ENCODE assay signal across 9 cellular contexts in genomic region chr17:18507729-18508128, GRCh38. TPM values are rescaled to one million over a fixed set of nuclear protein-coding genes. Genes with fewer than 3 reads are reported as not detected.
DNase-seq lines count a peak whose midpoint lies in the region; ATAC-seq and TF ChIP-seq lines count a peak whose summit lies in the region.
"Not testable (repeated sequence)": the region's sequence is repeated elsewhere in the genome, so short reads cannot be mapped to it uniquely, and the experiment has no call there.
"Had no signal": no experiment of that assay in that cellular context is flagged by ENCODE, and none has a peak within 500 bp of the region (broad histone marks: within the 10 kb centered on the region; RNA-seq: fewer than 3 reads in every experiment).

No MANE protein-coding gene starts in this region.

- H3K4me3 ChIP-seq in gastrocnemius medialis, result not testable (repeated sequence)

- not testable (repeated sequence) for H3K4me1 ChIP-seq in gastrocnemius medialis

- not testable (repeated sequence) for H3K4me1 Mint-ChIP-seq in activated CD8-positive, alpha-beta memory T cell treated with anti-CD3 and anti-CD28 coated beads, Interleukin-2, amount 10 ng/mL, durations not matched to agents 7 days and 5 days; stimulated activated memory B cell treated with anti-CD40 and anti-IgM and Interleukin-4, amounts not matched to agents 10 μg/mL and 1 μg/mL and 100 μg/mL, for 72 hours

- not testable (repeated sequence) for H3K36me3 ChIP-seq in gastrocnemius medialis

- TF ChIP-seq CTCF in gastrocnemius medialis (IDR thresholded peaks at IDR 0.05 in 4 of 5, conservative IDR thresholded peaks at IDR 0.05 in 1 of 5), result not testable (repeated sequence)

- not testable (repeated sequence) for H3K36me3 Mint-ChIP-seq in activated CD8-positive, alpha-beta memory T cell treated with anti-CD3 and anti-CD28 coated beads, Interleukin-2, amount 10 ng/mL, durations not matched to agents 7 days and 5 days; stimulated activated memory B cell treated with anti-CD40 and anti-IgM and Interleukin-4, amounts not matched to agents 10 μg/mL and 1 μg/mL and 100 μg/mL, for 72 hours

- not testable (repeated sequence) for TF ChIP-seq POLR2A in gastrocnemius medialis (IDR thresholded peaks at IDR 0.05)

- not testable (repeated sequence) for H3K9me3 ChIP-seq in gastrocnemius medialis

- H3K4me3 Mint-ChIP-seq in activated CD8-positive, alpha-beta memory T cell treated with anti-CD3 and anti-CD28 coated beads, Interleukin-2, amount 10 ng/mL, durations not matched to agents 7 days and 5 days; stimulated activated memory B cell treated with anti-CD40 and anti-IgM and Interleukin-4, amounts not matched to agents 10 μg/mL and 1 μg/mL and 100 μg/mL, for 72 hours: not testable (repeated sequence)

- not testable (repeated sequence) for H3K27me3 ChIP-seq in gastrocnemius medialis

- H3K27ac Mint-ChIP-seq in activated CD8-positive, alpha-beta memory T cell treated with anti-CD3 and anti-CD28 coated beads, Interleukin-2, amount 10 ng/mL, durations not matched to agents 7 days and 5 days; stimulated activated memory B cell treated with anti-CD40 and anti-IgM and Interleukin-4, amounts not matched to agents 10 μg/mL and 1 μg/mL and 100 μg/mL, for 72 hours: not testable (repeated sequence)

- H3K27me3 Mint-ChIP-seq in activated CD8-positive, alpha-beta memory T cell treated with anti-CD3 and anti-CD28 coated beads, Interleukin-2, amount 10 ng/mL, durations not matched to agents 7 days and 5 days; stimulated activated memory B cell treated with anti-CD40 and anti-IgM and Interleukin-4, amounts not matched to agents 10 μg/mL and 1 μg/mL and 100 μg/mL, for 72 hours: not testable (repeated sequence)

- H3K27ac ChIP-seq in gastrocnemius medialis, result not testable (repeated sequence)

- intact Hi-C loops in gastrocnemius medialis (cut with DNase I; ENCODE audit: low total_unique reads), result not testable (repeated sequence)

- peak; percentile 51 for ATAC-seq in activated CD8-positive, alpha-beta memory T cell treated with anti-CD3 and anti-CD28 coated beads, Interleukin-2, amount 10 ng/mL, durations not matched to agents 7 days and 5 days
- peak; percentile 60 to 83 for ATAC-seq in gastrocnemius medialis
- peak; percentile 21 for ATAC-seq in stimulated activated memory B cell treated with anti-CD40 and anti-IgM and Interleukin-4, amounts not matched to agents 10 μg/mL and 1 μg/mL and 100 μg/mL, for 72 hours

- DNase-seq in LHCN-M2 (ENCODE audit: low read depth) (peak; percentile 26), myocyte (ENCODE audit: low read depth) (peak; percentile 33)
- DNase-seq in activated CD8-positive, alpha-beta memory T cell treated with anti-CD3 and anti-CD28 coated beads, Interleukin-2, amount 10 ng/mL, durations not matched to agents 7 days and 5 days; gastrocnemius medialis: not testable (repeated sequence)

- CTCF ChIA-PET in activated CD8-positive, alpha-beta memory T cell treated with anti-CD3 and anti-CD28 coated beads, Interleukin-2, amount 10 ng/mL, durations not matched to agents 7 days and 5 days (lab: Charles Lee), result not testable (repeated sequence)

- not testable (repeated sequence) for H3K9me3 Mint-ChIP-seq in activated CD8-positive, alpha-beta memory T cell treated with anti-CD3 and anti-CD28 coated beads, Interleukin-2, amount 10 ng/mL, durations not matched to agents 7 days and 5 days (ENCODE audit: low read depth); stimulated activated memory B cell treated with anti-CD40 and anti-IgM and Interleukin-4, amounts not matched to agents 10 μg/mL and 1 μg/mL and 100 μg/mL, for 72 hours

- in situ Hi-C loops in gastrocnemius medialis (cut with MboI; ENCODE audit: low sequenced_read_pairs in 4 of 4), result not testable (repeated sequence)

RNA-seq across cellular contexts. Expression of gene LGALS9C, which starts 31.1 kb away (rescaled TPM):
- total RNA-seq in LHCN-M2 (2014; rRNA removed) (not detected in 2 replicates), myocyte (not detected in 2 replicates), gastrocnemius medialis (under 1 TPM in 1 of 4 donors, not detected in 3; 0.22 TPM)
- polyA plus RNA-seq in LHCN-M2 (2012), result 0.10 TPM
- total RNA-seq in activated CD8-positive, alpha-beta memory T cell treated with anti-CD3 and anti-CD28 coated beads, Interleukin-2, amount 10 ng/mL, durations not matched to agents 7 days and 5 days, result 10 to 100 TPM in 1 of 2 experiments, 1 to 10 TPM in 1; 1.1 to 10.7 TPM
- polyA plus RNA-seq in myocyte (2012), result not detected
- total RNA-seq: A172; Caco-2; CD4-positive, alpha-beta T cell had no signal
- polyA plus RNA-seq: A549 had no signal

Comparison
In these comparisons a context has a peak if more than half of its experiments do, and no peak if none do; other contexts are left out.
1. ATAC-seq: peak in every context shown above with its lines; median percentile 72 in gastrocnemius medialis; 51 in activated CD8-positive, alpha-beta memory T cell treated with anti-CD3 and anti-CD28 coated beads, Interleukin-2, amount 10 ng/mL, durations not matched to agents 7 days and 5 days; 21 in stimulated activated memory B cell treated with anti-CD40 and anti-IgM and Interleukin-4, amounts not matched to agents 10 μg/mL and 1 μg/mL and 100 μg/mL, for 72 hours.